1 cellular context compared by ENCODE assay signal in genomic region chr1:181106022-181106312, GRCh38.
TF ChIP-seq lines count a peak whose summit lies in the region.

No MANE protein-coding gene starts in this region.

TF ChIP-seq in A549, 52 proteins besides CTCF, POLR2A, EP300 and RAD21 (continued from another document):
- no peak for TF ChIP-seq BCL3 (IDR thresholded peaks at IDR 0.05)
